1 cellular context compared by ENCODE assay signal in genomic region chr10:88921194-88921593, GRCh38.
TF ChIP-seq lines count a peak whose summit lies in the region.

No MANE protein-coding gene starts in this region.

TF ChIP-seq in SK-N-SH treated with all-trans-retinoic acid at 6 μM for 48 hours, 23 proteins besides CTCF, POLR2A, EP300 and RAD21 (continued from another document):
- TF ChIP-seq PATZ1 (CRISPR knock-in tag; IDR thresholded peaks at IDR 0.05; ENCODE audit: borderline replicate concordance) (no peak), SNAI2 (CRISPR knock-in tag; IDR thresholded peaks at IDR 0.05) (no peak)
